15 cellular contexts compared by ENCODE assay signal in genomic region chr2:46828491-46829239, GRCh38.
"Had no signal": no experiment of that assay in that cellular context is flagged by ENCODE, and none has a peak within 500 bp of the region (broad histone marks: within the 10 kb centered on the region; RNA-seq: fewer than 3 reads in every experiment).

No MANE protein-coding gene starts in this region.

- H3K9me3 Mint-ChIP-seq: neural crest cell had no signal

- ATAC-seq: activated CD4-positive, alpha-beta T cell treated with anti-CD3 and anti-CD28 coated beads for 36 hours; activated CD8-positive, alpha-beta T cell treated with anti-CD3 and anti-CD28 coated beads for 36 hours; effector memory CD8-positive, alpha-beta T cell; left colon; pancreas; T-helper 17 cell had no signal

- H3K27ac Mint-ChIP-seq: activated CD4-positive, alpha-beta T cell treated with anti-CD3 and anti-CD28 coated beads for 36 hours; activated CD8-positive, alpha-beta T cell treated with anti-CD3 and anti-CD28 coated beads for 36 hours; activated naive CD8-positive, alpha-beta T cell treated with anti-CD3 and anti-CD28 coated beads, Interleukin-2, amount 10 ng/mL, durations not matched to agents 7 days and 5 days; effector memory CD8-positive, alpha-beta T cell; stimulated activated effector memory CD8-positive, alpha-beta T cell treated with anti-CD3 and anti-CD28 coated beads, Interleukin-12 subunit alpha, Interleukin-12 subunit beta, amount 100 ng/mL, for 72 hours; T-helper 17 cell had no signal

- H3K4me1 Mint-ChIP-seq: activated CD4-positive, alpha-beta T cell treated with anti-CD3 and anti-CD28 coated beads for 36 hours; activated naive CD8-positive, alpha-beta T cell treated with anti-CD3 and anti-CD28 coated beads, Interleukin-2, amount 10 ng/mL, durations not matched to agents 7 days and 5 days; neural crest cell; stimulated activated effector memory CD8-positive, alpha-beta T cell treated with anti-CD3 and anti-CD28 coated beads, Interleukin-12 subunit alpha, Interleukin-12 subunit beta, amount 100 ng/mL, for 72 hours; T-helper 17 cell had no signal

- H3K36me3 Mint-ChIP-seq: activated naive CD8-positive, alpha-beta T cell treated with anti-CD3 and anti-CD28 coated beads, Interleukin-2, amount 10 ng/mL, durations not matched to agents 7 days and 5 days; stimulated activated effector memory CD8-positive, alpha-beta T cell treated with anti-CD3 and anti-CD28 coated beads, Interleukin-12 subunit alpha, Interleukin-12 subunit beta, amount 100 ng/mL, for 72 hours had no signal

- H3K27ac ChIP-seq: pancreas, thoracic aorta had no signal

- DNase-seq: activated CD4-positive, alpha-beta T cell treated with anti-CD3 and anti-CD28 coated beads for 36 hours; activated CD8-positive, alpha-beta T cell treated with anti-CD3 and anti-CD28 coated beads for 36 hours; activated naive CD4-positive, alpha-beta T cell; activated naive CD8-positive, alpha-beta T cell treated with anti-CD3 and anti-CD28 coated beads, Interleukin-2, amount 10 ng/mL, durations not matched to agents 7 days and 5 days; activated T-cell treated with anti-CD3 and anti-CD28 coated beads, Interleukin-2, amount 50 U/mL, for 48 hours; anterior cingulate cortex; cerebellar nuclear complex; dermis blood vessel endothelial cell; effector memory CD8-positive, alpha-beta T cell; left colon; pancreas; T-helper 17 cell had no signal

- H3K4me3 ChIP-seq: pancreas, thoracic aorta had no signal

- H3K4me3 Mint-ChIP-seq: activated CD4-positive, alpha-beta T cell treated with anti-CD3 and anti-CD28 coated beads for 36 hours; activated CD8-positive, alpha-beta T cell treated with anti-CD3 and anti-CD28 coated beads for 36 hours; activated naive CD8-positive, alpha-beta T cell treated with anti-CD3 and anti-CD28 coated beads, Interleukin-2, amount 10 ng/mL, durations not matched to agents 7 days and 5 days; effector memory CD8-positive, alpha-beta T cell; neural crest cell; stimulated activated effector memory CD8-positive, alpha-beta T cell treated with anti-CD3 and anti-CD28 coated beads, Interleukin-12 subunit alpha, Interleukin-12 subunit beta, amount 100 ng/mL, for 72 hours; T-helper 17 cell had no signal
